ENCODE assay signal across 3 cellular contexts in genomic region chr7:156080596-156080995, GRCh38.
TF ChIP-seq lines count a peak whose summit lies in the region.

No MANE protein-coding gene starts in this region.

TF ChIP-seq in H1, 55 proteins besides CTCF, POLR2A, EP300 and RAD21 (continued from another document):
- TF ChIP-seq SRF (IDR thresholded peaks at IDR 0.05; ENCODE audit: low read depth, low read length) = peak; percentile 62

TF ChIP-seq in liver, 16 proteins besides CTCF, POLR2A, EP300 and RAD21:
- no peak for TF ChIP-seq MAX (IDR thresholded peaks at IDR 0.05)
- peak in 1 of 2 donors; percentile 31 for TF ChIP-seq RXRA (IDR thresholded peaks at IDR 0.05)

TF ChIP-seq in WTC11, 78 proteins besides CTCF, POLR2A, EP300 and RAD21:
- no peak for TF ChIP-seq ZNF532 (CRISPR knock-in tag; IDR thresholded peaks at IDR 0.05; ENCODE audit: borderline replicate concordance)
- no peak for TF ChIP-seq TP53 (CRISPR knock-in tag; IDR thresholded peaks at IDR 0.05)
